25 cellular contexts compared by ENCODE assay signal in the genomic region with DNA sequence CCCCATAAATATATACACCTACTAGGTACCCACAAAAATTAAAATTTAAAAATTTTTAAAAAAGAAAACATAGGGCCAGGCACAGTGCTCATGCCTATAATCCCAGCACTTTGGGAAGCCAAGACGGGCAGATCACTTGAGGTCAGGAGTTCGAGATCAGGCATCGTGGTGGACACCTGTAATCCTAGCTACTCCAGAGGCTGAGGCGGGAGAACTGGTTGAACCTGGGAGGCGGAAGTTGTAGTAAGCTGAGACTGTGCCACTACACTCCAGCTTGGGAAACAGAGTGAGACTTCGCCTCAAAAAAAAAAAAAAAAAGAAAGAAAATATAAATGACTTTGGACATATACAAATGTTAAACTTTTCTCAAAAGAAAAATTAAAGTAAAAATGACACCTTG.
"Had no signal": no experiment of that assay in that cellular context is flagged by ENCODE, and none has a peak within 500 bp of the region (broad histone marks: within the 10 kb centered on the region; RNA-seq: fewer than 3 reads in every experiment).

No MANE protein-coding gene starts in this region.

- H3K4me3 ChIP-seq: MG63, Peyer's patch, SJCRH30 had no signal

- H3K9me3 ChIP-seq: MG63, Peyer's patch, SJCRH30, SK-N-SH had no signal

- H3K27me3 Mint-ChIP-seq: activated CD8-positive, alpha-beta memory T cell treated with anti-CD3 and anti-CD28 coated beads, Interleukin-2, amount 10 ng/mL, durations not matched to agents 7 days and 5 days; activated naive CD4-positive, alpha-beta T cell treated with anti-CD3 and anti-CD28 coated beads, Interleukin-2, amount 10 ng/mL, durations not matched to agents 7 days and 5 days; activated naive CD8-positive, alpha-beta T cell treated with anti-CD3 and anti-CD28 coated beads for 36 hours had no signal

- H3K27ac ChIP-seq: brain microvascular endothelial cell, KMS-11, Peyer's patch, RWPE1, SJCRH30 had no signal

- H3K4me1 ChIP-seq: Peyer's patch, SJCRH30 had no signal

- H3K9me2 ChIP-seq: SK-N-SH had no signal

- DNase-seq: activated CD4-positive, alpha-beta T cell treated with anti-CD3 and anti-CD28 coated beads for 48 hours; activated CD4-positive, alpha-beta T cell treated with anti-CD3 and anti-CD28 coated beads, Interleukin-2, amount 50 U/mL, for 48 hours; activated CD4-positive, CD25-positive, alpha-beta regulatory T cell treated with anti-CD3 and anti-CD28 coated beads, Interleukin-2, amount 50 U/mL, for 72 hours; activated CD8-positive, alpha-beta memory T cell treated with anti-CD3 and anti-CD28 coated beads, Interleukin-2, amount 10 ng/mL, durations not matched to agents 7 days and 5 days; activated gamma-delta T cell treated with Interleukin-2 at 50 U/mL for 16 hours; activated naive CD4-positive, alpha-beta T cell treated with anti-CD3 and anti-CD28 coated beads, Interleukin-2, amount 10 ng/mL, durations not matched to agents 7 days and 5 days; activated naive CD8-positive, alpha-beta T cell treated with anti-CD3 and anti-CD28 coated beads for 36 hours; activated T-cell treated with anti-CD3 and anti-CD28 coated beads, Interleukin-2, amount 50 U/mL, for 4 hours; brain microvascular endothelial cell; MG63; MV-4-11; NCI-H1092 treated with DMSO at 0.1 percent for 48 hours; NCI-H1417 treated with DMSO at 0.1 percent for 48 hours; NCI-H1694; NCI-H2029; NCI-H345; NCI-H524; Peyer's patch; Right ventricle myocardium superior; SJCRH30; SK-N-SH; SW 1271 had no signal

- H3K4me3 Mint-ChIP-seq: activated CD8-positive, alpha-beta memory T cell treated with anti-CD3 and anti-CD28 coated beads, Interleukin-2, amount 10 ng/mL, durations not matched to agents 7 days and 5 days; activated naive CD4-positive, alpha-beta T cell treated with anti-CD3 and anti-CD28 coated beads, Interleukin-2, amount 10 ng/mL, durations not matched to agents 7 days and 5 days; activated naive CD8-positive, alpha-beta T cell treated with anti-CD3 and anti-CD28 coated beads for 36 hours; activated T-cell treated with anti-CD3 and anti-CD28 coated beads, Interleukin-2, amount 50 U/mL, for 4 hours; WTC11 had no signal

- H3K9me3 Mint-ChIP-seq: activated naive CD4-positive, alpha-beta T cell treated with anti-CD3 and anti-CD28 coated beads, Interleukin-2, amount 10 ng/mL, durations not matched to agents 7 days and 5 days; activated naive CD8-positive, alpha-beta T cell treated with anti-CD3 and anti-CD28 coated beads for 36 hours; activated T-cell treated with anti-CD3 and anti-CD28 coated beads, Interleukin-2, amount 50 U/mL, for 4 hours; WTC11 had no signal

- ATAC-seq: activated CD8-positive, alpha-beta memory T cell treated with anti-CD3 and anti-CD28 coated beads, Interleukin-2, amount 10 ng/mL, durations not matched to agents 7 days and 5 days; activated T-cell treated with anti-CD3 and anti-CD28 coated beads, Interleukin-2, amount 50 U/mL, for 4 hours; WTC11 had no signal

- H3K4me2 ChIP-seq: KMS-11, SK-N-SH had no signal

- H3K4me1 Mint-ChIP-seq: activated CD8-positive, alpha-beta memory T cell treated with anti-CD3 and anti-CD28 coated beads, Interleukin-2, amount 10 ng/mL, durations not matched to agents 7 days and 5 days had no signal

- H3K27me3 ChIP-seq: brain microvascular endothelial cell, MG63, Peyer's patch, SJCRH30 had no signal

- H3K36me3 ChIP-seq: brain microvascular endothelial cell had no signal

- H3K27ac Mint-ChIP-seq: activated CD8-positive, alpha-beta memory T cell treated with anti-CD3 and anti-CD28 coated beads, Interleukin-2, amount 10 ng/mL, durations not matched to agents 7 days and 5 days; activated naive CD4-positive, alpha-beta T cell treated with anti-CD3 and anti-CD28 coated beads, Interleukin-2, amount 10 ng/mL, durations not matched to agents 7 days and 5 days; activated naive CD8-positive, alpha-beta T cell treated with anti-CD3 and anti-CD28 coated beads for 36 hours; WTC11 had no signal
